ENCODE assay signal across 22 cellular contexts in genomic region chr4:85210353-85210752, GRCh38.
A peak's percentile ranks its signal among the peaks of the same experiment; 100 is the strongest.
DNase-seq lines count a peak whose midpoint lies in the region; TF ChIP-seq lines count a peak whose summit lies in the region.
"Had no signal": no experiment of that assay in that cellular context is flagged by ENCODE, and none has a peak within 500 bp of the region (broad histone marks: within the 10 kb centered on the region; RNA-seq: fewer than 3 reads in every experiment).

No MANE protein-coding gene starts in this region.

- in situ Hi-C loops in Caki2 (cut with HindIII; ENCODE audit: low pct_unique_long_range_greater_than_20kb, low sequenced_read_pairs), result no loop called here

- H3K4me1 ChIP-seq in tibial artery (no peaks in the 10 kb centered on the region), Peyer's patch (no peaks in the 10 kb centered on the region)
- H3K4me1 ChIP-seq: gastroesophageal sphincter, left lung had no signal

- H3K4me3 ChIP-seq in tibial artery, result no peak overlapping the region
- no peak overlapping the region for H3K4me3 ChIP-seq in Peyer's patch
- H3K4me3 ChIP-seq: gastroesophageal sphincter, left lung, mucosa of descending colon had no signal

- TF ChIP-seq POLR2A in Peyer's patch (IDR thresholded peaks at IDR 0.05), result no peak

- DNase-seq in Caki2 (ENCODE audit: low read depth) (peak; percentile 11), HT1080 (ENCODE audit: low read depth) (peak; percentile 7), RWPE1 (ENCODE audit: low spot score) (peak; percentile 45), iris pigment epithelial cell (ENCODE audit: low read depth) (peak; percentile 8), kidney glomerular epithelial cell (lab: John Stamatoyannopoulos, UW) (no peak), head of caudate nucleus (no peak), tibial artery (no peak), Peyer's patch (no peak)
- DNase-seq: activated CD4-positive, alpha-beta T cell treated with anti-CD3 and anti-CD28 coated beads for 48 hours; activated CD8-positive, alpha-beta memory T cell treated with anti-CD3 and anti-CD28 coated beads, Interleukin-2, amount 10 ng/mL, durations not matched to agents 7 days and 5 days; activated naive CD8-positive, alpha-beta T cell treated with anti-CD3 and anti-CD28 coated beads, Interleukin-2, amount 10 ng/mL, durations not matched to agents 7 days and 5 days; CD8-positive, alpha-beta T cell; DMS79; Karpas-422; left lung; mucosa of descending colon; NCI-H1436 treated with DMSO at 0.1 percent for 48 hours; NCI-H345; retina; stimulated activated CD4-positive, alpha-beta T cell treated with anti-CD3 and anti-CD28 coated beads, Interleukin-12 subunit alpha, Interleukin-12 subunit beta, amount 100 ng/mL, for 4 hours; substantia nigra had no signal

- H3K27me3 ChIP-seq in tibial artery (no peaks in the 10 kb centered on the region), Peyer's patch (no peaks in the 10 kb centered on the region)
- H3K27me3 ChIP-seq: gastroesophageal sphincter, left lung had no signal

- H3K9me3 ChIP-seq in tibial artery (peaks cover 0 to 13% (median 7%) of the 10 kb centered on the region in 3 donors), Peyer's patch (peaks cover 0 to 3% (median 0%) of the 10 kb centered on the region in 4 donors)

- CTCF ChIA-PET in RWPE1 (lab: Yijun Ruan, JAX), result no interaction called here

- POLR2A ChIA-PET in RWPE1 (lab: Yijun Ruan, JAX; ENCODE audit: low non-redundant PET), result no interaction called here

- no peaks in the 10 kb centered on the region for H3K36me3 ChIP-seq in tibial artery
- H3K36me3 ChIP-seq in Peyer's patch, result no peaks in the 10 kb centered on the region
- H3K36me3 ChIP-seq: gastroesophageal sphincter, left lung had no signal

- intact Hi-C loops in head of caudate nucleus (cut with DNase I) (no loop called here), tibial artery (cut with DNase I; ENCODE audit: low total_unique reads) (no loop called here)

- TF ChIP-seq CTCF in RWPE1 (conservative IDR thresholded peaks at IDR 0.05; ENCODE audit: low read depth) (no peak), tibial artery (IDR thresholded peaks at IDR 0.05) (no peak), Peyer's patch (IDR thresholded peaks at IDR 0.05) (no peak)

- H3K27ac ChIP-seq in RWPE1 (no peak overlapping the region), tibial artery (no peak overlapping the region), Peyer's patch (no peak overlapping the region)
- H3K27ac ChIP-seq: gastroesophageal sphincter, left lung had no signal

Comparison
In these comparisons a context has a peak if more than half of its experiments do, and no peak if none do; other contexts are left out.
1. DNase-seq: peak in Caki2 (single experiment), HT1080 (single experiment), RWPE1 (single experiment) and iris pigment epithelial cell (single experiment); none in kidney glomerular epithelial cell (single experiment), head of caudate nucleus (0 of 42), tibial artery (0 of 2) and Peyer's patch (0 of 3).